In the genomic region with DNA sequence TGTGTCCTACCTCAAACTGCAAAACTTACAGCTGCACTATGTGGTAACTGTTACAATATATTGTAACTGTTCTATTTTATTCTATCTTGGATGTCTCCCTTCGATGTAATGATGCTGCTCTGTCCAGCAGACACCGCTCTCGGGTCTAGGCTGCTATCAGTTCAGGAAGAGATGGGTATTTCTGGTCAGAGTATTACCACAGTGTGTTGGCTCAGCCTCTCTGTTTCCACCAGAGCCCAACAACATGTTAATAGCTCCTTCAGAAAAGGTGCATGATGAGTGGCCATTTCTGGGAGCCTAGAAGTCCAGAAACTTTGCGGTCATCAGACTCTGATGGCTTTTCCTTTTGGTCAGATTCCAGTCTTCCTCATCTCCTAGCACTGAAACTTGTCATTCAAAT, we compare ENCODE assay signal across 25 cellular contexts. TPM values are rescaled to one million over a fixed set of nuclear protein-coding genes. Genes with fewer than 3 reads are reported as not detected.
DNase-seq lines count a peak whose midpoint lies in the region; ATAC-seq and TF ChIP-seq lines count a peak whose summit lies in the region.
"Had no signal": no experiment of that assay in that cellular context is flagged by ENCODE, and none has a peak within 500 bp of the region (broad histone marks: within the 10 kb centered on the region; RNA-seq: fewer than 3 reads in every experiment).

No MANE protein-coding gene starts in this region.

- peak overlapping the region; percentile 11 for H3K27ac Mint-ChIP-seq in activated CD4-positive, alpha-beta T cell treated with anti-CD3 and anti-CD28 coated beads, Interleukin-2, amount 10 ng/mL, durations not matched to agents 7 days and 5 days
- no peak overlapping the region for H3K27ac Mint-ChIP-seq in immature natural killer cell
- H3K27ac Mint-ChIP-seq: activated naive CD4-positive, alpha-beta T cell treated with anti-CD3 and anti-CD28 coated beads, Interleukin-2, amount 50 U/mL, for 72 hours; activated T-helper 17 cell treated with anti-CD3 and anti-CD28 coated beads, Interleukin-2, amount 50 U/mL, for 72 hours; stimulated activated naive B cell treated with anti-CD40 and anti-IgM and Interleukin-4, amounts not matched to agents 10 μg/mL and 1 μg/mL and 100 μg/mL, for 72 hours; T-helper 1 cell treated with Interleukin-12 subunit alpha and Interleukin-12 subunit beta and Interleukin-4 antibody, amounts not matched to agents 30 μg/mL and 1 μg/mL, for 36 hours had no signal

- no peaks in the 10 kb centered on the region for H3K27me3 ChIP-seq in PC-9 (ENCODE audit: insufficient read depth, low read depth)
- H3K27me3 ChIP-seq in smooth muscle cell (ENCODE audit: low read depth): peaks cover 10% of the 10 kb centered on the region
- H3K27me3 ChIP-seq: vagina had no signal

- 78% methylated on average over 4 of the region's 4 CpGs for WGBS in smooth muscle cell (ENCODE audit: low lambda C conversion rate)

- H3K36me3 ChIP-seq in PC-9 (ENCODE audit: low read depth) (peaks cover 7% of the 10 kb centered on the region), smooth muscle cell (ENCODE audit: low read depth) (no peaks in the 10 kb centered on the region)
- H3K36me3 ChIP-seq: lower lobe of right lung, vagina, WERI-Rb-1 had no signal

- H3K27ac ChIP-seq in PC-9: peak overlapping the region; percentile 82
- H3K27ac ChIP-seq in epithelial cell of prostate: peak overlapping the region; percentile 64
- H3K27ac ChIP-seq in smooth muscle cell (ENCODE audit: low read depth): peak overlapping the region; percentile 92
- H3K27ac ChIP-seq: lower lobe of right lung, vagina, WERI-Rb-1 had no signal

- no peak for DNase-seq in activated CD4-positive, alpha-beta T cell treated with anti-CD3 and anti-CD28 coated beads, Interleukin-2, amount 10 ng/mL, durations not matched to agents 7 days and 5 days
- no peak for DNase-seq in activated CD4-positive, alpha-beta T cell treated with anti-CD3 and anti-CD28 coated beads for 48 hours
- DNase-seq in PC-9: no peak
- no peak for DNase-seq in epithelial cell of prostate (ENCODE audit: low read depth, low spot score)
- no peak for DNase-seq in smooth muscle cell (lab: John Stamatoyannopoulos, UW; ENCODE audit: unreplicated experiment)
- no peak for DNase-seq in NAMALWA (ENCODE audit: low spot score)
- DNase-seq in left colon: no peak
- DNase-seq in immature natural killer cell: no peak
- DNase-seq: activated CD8-positive, alpha-beta memory T cell treated with anti-CD3 and anti-CD28 coated beads, Interleukin-2, amount 50 U/mL, for 4 hours; cerebellar nuclear complex; foreskin melanocyte; GDM1; lower lobe of right lung; NCI-H1417; stimulated activated CD4-positive, alpha-beta T cell treated with anti-CD3 and anti-CD28 coated beads, Interleukin-2, amount 100 ng/mL, for 48 hours; stimulated activated naive B cell treated with anti-CD40 and anti-IgM and Interleukin-4, amounts not matched to agents 10 μg/mL and 1 μg/mL and 100 μg/mL, for 72 hours; WERI-Rb-1 had no signal

- CTCF ChIA-PET in activated CD4-positive, alpha-beta T cell treated with anti-CD3 and anti-CD28 coated beads, Interleukin-2, amount 10 ng/mL, durations not matched to agents 7 days and 5 days (lab: Charles Lee): no interaction called here
- CTCF ChIA-PET in PC-9 (lab: Charles Lee): interaction anchor here (0.6 kb wide), 2 partner anchors 66 to 1616 kb away, joined by 3 to 7 read pairs; no protein-coding TSS in a partner anchor

- H3K9ac ChIP-seq in smooth muscle cell (ENCODE audit: low read depth): peak overlapping the region; percentile 46

- no peaks in the 10 kb centered on the region for H3K36me3 Mint-ChIP-seq in activated CD4-positive, alpha-beta T cell treated with anti-CD3 and anti-CD28 coated beads, Interleukin-2, amount 10 ng/mL, durations not matched to agents 7 days and 5 days (ENCODE audit: low read depth)
- no peaks in the 10 kb centered on the region for H3K36me3 Mint-ChIP-seq in immature natural killer cell
- H3K36me3 Mint-ChIP-seq: activated naive CD4-positive, alpha-beta T cell treated with anti-CD3 and anti-CD28 coated beads, Interleukin-2, amount 50 U/mL, for 72 hours; CD4-positive, CD25-positive, alpha-beta regulatory T cell; stimulated activated naive B cell treated with anti-CD40 and anti-IgM and Interleukin-4, amounts not matched to agents 10 μg/mL and 1 μg/mL and 100 μg/mL, for 72 hours had no signal

- H3K4me1 ChIP-seq in PC-9 (replicated peaks; ENCODE audit: insufficient read depth) (peaks cover 69% of the 10 kb centered on the region), smooth muscle cell (ENCODE audit: low read depth) (peaks cover 6% of the 10 kb centered on the region)

- no peak for ATAC-seq in left colon
- ATAC-seq: stimulated activated naive B cell treated with anti-CD40 and anti-IgM and Interleukin-4, amounts not matched to agents 10 μg/mL and 1 μg/mL and 100 μg/mL, for 72 hours had no signal

- peaks cover 44% of the 10 kb centered on the region for H3K27me3 Mint-ChIP-seq in activated CD4-positive, alpha-beta T cell treated with anti-CD3 and anti-CD28 coated beads, Interleukin-2, amount 10 ng/mL, durations not matched to agents 7 days and 5 days
- peaks cover 4 to 22% (median 8%) of the 10 kb centered on the region in 3 donors for H3K27me3 Mint-ChIP-seq in immature natural killer cell (ENCODE audit: low read depth in 3 of 3)

- H3K4me3 ChIP-seq in PC-9: no peak overlapping the region
- H3K4me3 ChIP-seq in smooth muscle cell: no peak overlapping the region
- H3K4me3 ChIP-seq: lower lobe of right lung, vagina had no signal

- H4K20me1 ChIP-seq in PC-9 (ENCODE audit: insufficient read depth) (peaks cover 18% of the 10 kb centered on the region), smooth muscle cell (ENCODE audit: low read depth) (no peaks in the 10 kb centered on the region)

- no peaks in the 10 kb centered on the region for H3K9me2 ChIP-seq in PC-9 (ENCODE audit: insufficient read depth)

- POLR2A ChIA-PET in activated CD4-positive, alpha-beta T cell treated with anti-CD3 and anti-CD28 coated beads, Interleukin-2, amount 10 ng/mL, durations not matched to agents 7 days and 5 days (lab: Charles Lee): no interaction called here
- POLR2A ChIA-PET in PC-9 (lab: Charles Lee; ENCODE audit: unreplicated experiment): interaction anchor here (0.6 to 0.7 kb wide), 4 partner anchors 32 to 523 kb away, joined by 3 to 8 read pairs (median 4); no protein-coding TSS in a partner anchor

- H3K79me2 ChIP-seq in PC-9 (ENCODE audit: low read depth) (peaks cover 7% of the 10 kb centered on the region; the same call in 1 of the 2 replicates), smooth muscle cell (ENCODE audit: low read depth) (no peaks in the 10 kb centered on the region)

- TF ChIP-seq CTCF in PC-9 (conservative IDR thresholded peaks at IDR 0.05): 0 out of 2 replicates have a peak, but pooled peaks have one; percentile 17
- no peak for TF ChIP-seq CTCF in smooth muscle cell (IDR thresholded peaks at IDR 0.05; ENCODE audit: borderline replicate concordance, insufficient read depth, poor library complexity, severe bottlenecking)

- no peak overlapping the region for H3K4me3 Mint-ChIP-seq in activated CD4-positive, alpha-beta T cell treated with anti-CD3 and anti-CD28 coated beads, Interleukin-2, amount 10 ng/mL, durations not matched to agents 7 days and 5 days
- no peak overlapping the region for H3K4me3 Mint-ChIP-seq in immature natural killer cell
- H3K4me3 Mint-ChIP-seq: activated T-helper 17 cell treated with anti-CD3 and anti-CD28 coated beads, Interleukin-2, amount 50 U/mL, for 72 hours; CD4-positive, CD25-positive, alpha-beta regulatory T cell; stimulated activated naive B cell treated with anti-CD40 and anti-IgM and Interleukin-4, amounts not matched to agents 10 μg/mL and 1 μg/mL and 100 μg/mL, for 72 hours; T-helper 1 cell treated with Interleukin-12 subunit alpha and Interleukin-12 subunit beta and Interleukin-4 antibody, amounts not matched to agents 30 μg/mL and 1 μg/mL, for 36 hours had no signal

- BruUV-seq in PC-9 (replicated peaks; lab: Mats Ljungman, UMichigan): TSS peak; percentile 68

- H3K4me1 Mint-ChIP-seq in activated CD4-positive, alpha-beta T cell treated with anti-CD3 and anti-CD28 coated beads, Interleukin-2, amount 10 ng/mL, durations not matched to agents 7 days and 5 days: no peaks in the 10 kb centered on the region
- H3K4me1 Mint-ChIP-seq in immature natural killer cell: no peaks in the 10 kb centered on the region
- H3K4me1 Mint-ChIP-seq: activated T-helper 17 cell treated with anti-CD3 and anti-CD28 coated beads, Interleukin-2, amount 50 U/mL, for 72 hours; CD4-positive, CD25-positive, alpha-beta regulatory T cell; stimulated activated naive B cell treated with anti-CD40 and anti-IgM and Interleukin-4, amounts not matched to agents 10 μg/mL and 1 μg/mL and 100 μg/mL, for 72 hours had no signal

- peak overlapping the region; percentile 63 for H3K4me2 ChIP-seq in PC-9
- peak overlapping the region; percentile 79 for H3K4me2 ChIP-seq in smooth muscle cell

- H2AFZ ChIP-seq in PC-9: no peak overlapping the region
- H2AFZ ChIP-seq in smooth muscle cell (ENCODE audit: low read depth): no peak overlapping the region

- intact Hi-C loops in PC-9 (cut with micrococcal nuclease; ENCODE audit: unreplicated experiment) (loop anchor here (1.0 to 10.0 kb wide), 4 partner anchors 18 to 181 kb away; no protein-coding TSS in a partner anchor), left colon (cut with DNase I, micrococcal nuclease) (loop anchor here in 1 of 2 donors (5.0 kb wide), 1 partner anchor 111 kb away; no protein-coding TSS in a partner anchor)

- peaks cover 87% of the 10 kb centered on the region for H3F3A ChIP-seq in PC-9 (ENCODE audit: insufficient read depth, low read depth)
- no peaks in the 10 kb centered on the region for H3F3A ChIP-seq in smooth muscle cell (ENCODE audit: low read depth)

- H3K9me3 ChIP-seq in PC-9 (ENCODE audit: insufficient read depth, low read depth) (no peaks in the 10 kb centered on the region), smooth muscle cell (replicated peaks; ENCODE audit: low read depth) (no peaks in the 10 kb centered on the region)
- H3K9me3 ChIP-seq: lower lobe of right lung, vagina had no signal

- no peaks in the 10 kb centered on the region for H3K9me3 Mint-ChIP-seq in activated CD4-positive, alpha-beta T cell treated with anti-CD3 and anti-CD28 coated beads, Interleukin-2, amount 10 ng/mL, durations not matched to agents 7 days and 5 days
- peaks cover 0 to 1% (median 0%) of the 10 kb centered on the region in 6 donors for H3K9me3 Mint-ChIP-seq in immature natural killer cell
- H3K9me3 Mint-ChIP-seq: activated naive CD4-positive, alpha-beta T cell treated with anti-CD3 and anti-CD28 coated beads, Interleukin-2, amount 50 U/mL, for 72 hours; activated T-helper 17 cell treated with anti-CD3 and anti-CD28 coated beads, Interleukin-2, amount 50 U/mL, for 72 hours; stimulated activated naive B cell treated with anti-CD40 and anti-IgM and Interleukin-4, amounts not matched to agents 10 μg/mL and 1 μg/mL and 100 μg/mL, for 72 hours; T-helper 1 cell treated with Interleukin-12 subunit alpha and Interleukin-12 subunit beta and Interleukin-4 antibody, amounts not matched to agents 30 μg/mL and 1 μg/mL, for 36 hours had no signal

RNA-seq across cellular contexts. Expression of gene IGFL1, which starts 35.9 kb away (rescaled TPM):
- total RNA-seq in activated CD4-positive, alpha-beta T cell treated with anti-CD3 and anti-CD28 coated beads, Interleukin-2, amount 10 ng/mL, durations not matched to agents 7 days and 5 days: not detected
- total RNA-seq in PC-9 (2021) (2.6 and 3.7 TPM in 2 replicates), smooth muscle cell (not detected in 2 replicates), left colon (not detected)
- polyA plus RNA-seq in smooth muscle cell (0.64 TPM in 1 of 2 replicates, not detected in the other), immature natural killer cell (not detected)
- total RNA-seq: activated naive CD4-positive, alpha-beta T cell treated with anti-CD3 and anti-CD28 coated beads, Interleukin-2, amount 50 U/mL, for 72 hours; activated T-helper 17 cell treated with anti-CD3 and anti-CD28 coated beads, Interleukin-2, amount 50 U/mL, for 72 hours; CD4-positive, CD25-positive, alpha-beta regulatory T cell; epithelial cell of proximal tubule; lower lobe of right lung; pulmonary artery endothelial cell; temporal lobe had no signal
- polyA plus RNA-seq: CD4-positive, CD25-positive, alpha-beta regulatory T cell had no signal

RNA-seq across cellular contexts. Expression of gene IGFL2, which starts 45.6 kb away (rescaled TPM):
- not detected for total RNA-seq in activated CD4-positive, alpha-beta T cell treated with anti-CD3 and anti-CD28 coated beads, Interleukin-2, amount 10 ng/mL, durations not matched to agents 7 days and 5 days
- total RNA-seq in PC-9 (2021): 1.0 TPM in 1 of 2 replicates, not detected in the other
- total RNA-seq in smooth muscle cell: 126 and 145 TPM in 2 replicates
- 159 and 164 TPM in 2 replicates for polyA plus RNA-seq in smooth muscle cell
- not detected for total RNA-seq in left colon
- not detected for polyA plus RNA-seq in immature natural killer cell
- total RNA-seq: activated T-helper 17 cell treated with anti-CD3 and anti-CD28 coated beads, Interleukin-2, amount 50 U/mL, for 72 hours; CD4-positive, CD25-positive, alpha-beta regulatory T cell; epithelial cell of proximal tubule; lower lobe of right lung; pulmonary artery endothelial cell; temporal lobe; vagina had no signal

Comparison
In these comparisons a context has a peak if more than half of its experiments do, and no peak if none do; other contexts are left out.
1. RNA of gene IGFL2, which starts 45.6 kb away (total RNA-seq): 126 to 145 TPM in smooth muscle cell; 1.0 TPM in PC-9, not detected in left colon and not detected in activated CD4-positive, alpha-beta T cell treated with anti-CD3 and anti-CD28 coated beads, Interleukin-2, amount 10 ng/mL, durations not matched to agents 7 days and 5 days; every median in the first group is over 10 times any median in the second.
2. Peak in every context shown above with its lines, with median percentiles within 50 percentile points of each other: H3K27ac ChIP-seq.